8 cellular contexts compared by ENCODE assay signal in the genomic region with DNA sequence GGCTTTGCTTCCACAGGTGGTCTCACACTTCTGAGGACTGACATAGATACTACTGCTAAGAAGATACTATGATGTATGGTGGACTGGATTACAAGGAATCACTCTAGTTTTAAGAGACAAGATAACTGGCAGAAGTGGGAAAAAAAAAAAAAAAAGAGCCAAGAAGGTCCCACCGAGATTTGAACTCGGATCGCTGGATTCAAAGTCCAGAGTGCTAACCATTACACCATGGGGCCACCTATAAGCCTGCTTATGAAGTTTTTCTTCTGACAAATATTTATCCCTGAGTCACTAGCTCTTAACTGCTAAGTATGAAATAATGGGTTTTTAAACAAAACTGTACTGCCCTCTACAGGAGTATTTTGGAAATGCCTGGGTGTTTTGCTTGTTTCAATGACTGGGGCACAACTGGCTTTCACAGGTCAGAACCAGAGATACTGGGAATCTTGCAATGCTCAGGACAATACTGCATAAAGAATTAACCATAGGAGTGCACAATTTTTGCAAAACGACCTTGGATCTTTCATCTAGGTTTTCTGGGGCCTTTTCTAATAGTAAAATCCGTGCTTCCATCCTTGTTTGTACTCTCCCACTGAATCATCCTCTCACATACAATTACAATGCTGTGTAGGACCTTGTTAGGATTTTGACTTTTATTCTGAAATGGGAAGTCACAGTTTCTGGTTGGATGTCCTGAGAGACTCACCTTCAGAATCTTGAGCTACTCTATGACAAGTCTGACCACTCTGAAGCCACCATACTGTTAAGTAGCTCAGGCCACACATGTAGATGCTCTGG.
DNase-seq lines count a peak whose midpoint lies in the region; ATAC-seq and TF ChIP-seq lines count a peak whose summit lies in the region.

No MANE protein-coding gene starts in this region.

- peak; percentile 75 for TF ChIP-seq CTCF in BJ (IDR thresholded peaks at IDR 0.05; ENCODE audit: insufficient read depth, low read depth, low read length)
- peak; percentile 73 for TF ChIP-seq CTCF in natural killer cell (IDR thresholded peaks at IDR 0.05)

- peaks cover 37% of the 10 kb centered on the region for H3K4me1 Mint-ChIP-seq in activated CD4-positive, alpha-beta T cell treated with anti-CD3 and anti-CD28 coated beads, Interleukin-2, amount 10 ng/mL, durations not matched to agents 24 days and 14 days
- peaks cover 21 to 28% of the 10 kb centered on the region in 2 donors for H3K4me1 Mint-ChIP-seq in natural killer cell

- H3K36me3 Mint-ChIP-seq in activated CD4-positive, alpha-beta T cell treated with anti-CD3 and anti-CD28 coated beads, Interleukin-2, amount 10 ng/mL, durations not matched to agents 24 days and 14 days (ENCODE audit: low read depth): no peaks in the 10 kb centered on the region
- H3K36me3 Mint-ChIP-seq in natural killer cell: no peaks in the 10 kb centered on the region

- no peak overlapping the region for H3K4me3 ChIP-seq in BJ (ENCODE audit: low read depth, low read length)

- intact Hi-C loops in activated CD4-positive, alpha-beta T cell treated with anti-CD3 and anti-CD28 coated beads, Interleukin-2, amount 10 ng/mL, durations not matched to agents 24 days and 14 days (cut with micrococcal nuclease): loop anchor here (1.0 kb wide), 2 partner anchors 11 to 24 kb away; a partner anchor contains a TSS
- intact Hi-C loops in natural killer cell (cut with micrococcal nuclease): loop anchor here (1.0 kb wide), 1 partner anchor 24 kb away; no protein-coding TSS in a partner anchor

- H3K27me3 Mint-ChIP-seq in activated CD4-positive, alpha-beta T cell treated with anti-CD3 and anti-CD28 coated beads, Interleukin-2, amount 10 ng/mL, durations not matched to agents 24 days and 14 days: peaks cover 20% of the 10 kb centered on the region
- peaks cover 10 to 12% of the 10 kb centered on the region in 2 donors for H3K27me3 Mint-ChIP-seq in natural killer cell (ENCODE audit: low read depth in 2 of 2)

- peak overlapping the region; percentile 3 for H3K4me3 Mint-ChIP-seq in activated CD4-positive, alpha-beta T cell treated with anti-CD3 and anti-CD28 coated beads, Interleukin-2, amount 10 ng/mL, durations not matched to agents 24 days and 14 days
- peak overlapping the region; percentile 71 for H3K4me3 Mint-ChIP-seq in natural killer cell

- no peaks in the 10 kb centered on the region for H3K9me3 Mint-ChIP-seq in activated CD4-positive, alpha-beta T cell treated with anti-CD3 and anti-CD28 coated beads, Interleukin-2, amount 10 ng/mL, durations not matched to agents 24 days and 14 days
- no peaks in the 10 kb centered on the region for H3K9me3 Mint-ChIP-seq in natural killer cell

- POLR2A ChIA-PET in BJ (lab: Charles Lee): interaction anchor here (0.6 to 1.0 kb wide), 2 partner anchors 76 to 669 kb away, joined by 3 to 4 read pairs; a partner anchor contains a TSS

- DNase-seq in BJ (ENCODE audit: low read depth) (peak; percentile 80), NCI-H510A treated with DMSO at 0.1 percent for 48 hours (lab: John Stamatoyannopoulos, UW) (peak; percentile 94), natural killer cell (no peak)
- DNase-seq in activated CD4-positive, alpha-beta T cell treated with anti-CD3 and anti-CD28 coated beads, Interleukin-2, amount 10 ng/mL, durations not matched to agents 24 days and 14 days: peak; percentile 93

- CTCF ChIA-PET in BJ (lab: Yijun Ruan, JAX): interaction anchor here (0.5 to 7.8 kb wide), 21 partner anchors 11 to 673 kb away, joined by 3 to 70 read pairs (median 3); a partner anchor contains a TSS

- H3K27me3 ChIP-seq in BJ (ENCODE audit: control insufficient read depth, insufficient read depth, low read length): no peaks in the 10 kb centered on the region

- ATAC-seq in GM18861 (IDR thresholded peaks at IDR 0.05; ENCODE audit: unreplicated experiment): peak; percentile 44
- peak; percentile 40 for ATAC-seq in HG03521 (IDR thresholded peaks at IDR 0.05; ENCODE audit: unreplicated experiment)
- peak; percentile 91 for ATAC-seq in esophagus mucosa
- peak; percentile 83 to 92 (median 84) for ATAC-seq in natural killer cell
- no peak for ATAC-seq in GM19452 (IDR thresholded peaks at IDR 0.05; ENCODE audit: unreplicated experiment)

- no peaks in the 10 kb centered on the region for H3K36me3 ChIP-seq in BJ (ENCODE audit: control insufficient read depth, insufficient read depth, low read length)

- H3K27ac Mint-ChIP-seq in activated CD4-positive, alpha-beta T cell treated with anti-CD3 and anti-CD28 coated beads, Interleukin-2, amount 10 ng/mL, durations not matched to agents 24 days and 14 days: peak overlapping the region; percentile 54
- H3K27ac Mint-ChIP-seq in natural killer cell: peak overlapping the region; percentile 53 to 86
